In the genomic region with DNA sequence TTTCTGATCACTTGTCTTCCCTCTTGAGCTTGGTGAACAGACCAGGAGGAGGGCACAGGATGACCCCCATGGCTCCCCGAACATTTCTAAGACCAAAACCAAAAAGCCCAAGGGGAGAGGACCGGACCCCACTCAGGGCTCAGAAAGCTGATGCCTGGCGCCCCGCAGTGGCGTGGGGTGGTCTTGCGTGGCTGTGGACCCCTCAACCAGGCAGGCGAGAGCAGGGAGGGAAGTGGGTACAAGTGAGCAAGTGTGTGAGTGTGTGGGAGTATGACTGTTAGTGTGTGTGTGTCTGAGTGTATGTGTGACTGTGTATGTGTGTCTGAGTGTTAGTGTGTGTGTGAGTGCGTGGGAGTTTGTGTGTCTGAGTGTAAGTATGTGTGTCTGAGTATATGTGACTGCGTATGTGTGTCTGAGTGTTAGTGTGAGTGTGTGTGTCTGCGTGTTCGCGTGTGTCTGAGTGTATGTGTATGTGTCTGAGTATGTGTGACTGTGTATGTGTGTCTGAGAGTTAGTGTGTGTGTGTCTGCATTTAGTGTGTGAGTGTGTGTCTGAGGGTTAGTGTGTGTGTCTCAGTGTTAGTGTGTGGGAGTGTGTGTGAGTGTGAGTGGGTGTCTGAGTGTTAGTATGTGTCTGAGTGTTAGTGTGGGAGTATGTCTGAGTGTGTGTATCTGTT, we compare ENCODE assay signal across 23 cellular contexts. TPM values are rescaled to one million over a fixed set of nuclear protein-coding genes. Genes with fewer than 3 reads are reported as not detected.
DNase-seq lines count a peak whose midpoint lies in the region; ATAC-seq and TF ChIP-seq lines count a peak whose summit lies in the region.
"Had no signal": no experiment of that assay in that cellular context is flagged by ENCODE, and none has a peak within 500 bp of the region (broad histone marks: within the 10 kb centered on the region; RNA-seq: fewer than 3 reads in every experiment).

No MANE protein-coding gene starts in this region.

- H3K27ac ChIP-seq in DND-41 (ENCODE audit: low read length) (no peak overlapping the region), HCT116 (ENCODE audit: low read depth, low read length) (no peak overlapping the region)
- H3K27ac ChIP-seq: foreskin keratinocyte, HL-60, KMS-11, psoas muscle, SK-N-MC, spleen had no signal

- H3K9ac ChIP-seq in DND-41 (ENCODE audit: low read depth, low read length), result no peak overlapping the region
- H3K9ac ChIP-seq in HCT116 (ENCODE audit: low read length), result no peak overlapping the region
- H3K9ac ChIP-seq: KMS-11 had no signal

- no peaks in the 10 kb centered on the region for H3K9me2 ChIP-seq in HCT116 (ENCODE audit: insufficient read depth)

- H4K20me1 ChIP-seq in DND-41 (ENCODE audit: insufficient read depth, low read length) (no peaks in the 10 kb centered on the region), HCT116 (ENCODE audit: insufficient read depth) (no peaks in the 10 kb centered on the region)

- no peak overlapping the region for H3K27ac Mint-ChIP-seq in WTC11
- H3K27ac Mint-ChIP-seq: activated CD4-positive, alpha-beta T cell treated with anti-CD3 and anti-CD28 coated beads, Interleukin-2, amount 10 ng/mL, durations not matched to agents 24 days and 14 days; memory B cell; natural killer cell had no signal

- no peak for TF ChIP-seq POLR2A in HCT116 (IDR thresholded peaks at IDR 0.05; ENCODE audit: borderline replicate concordance, extremely low read depth, insufficient read depth, insufficient read length)

- RAD21 ChIA-PET in HCT116 (lab: Charles Lee; ENCODE audit: low non-redundant PET in 1 of 2, low total read pairs in 2 of 2, uncharacterized antibody in 2 of 2, unreplicated experiment in 2 of 2), result no interaction called here

- peak; percentile 48 for TF ChIP-seq RAD21 in HCT116 (IDR thresholded peaks at IDR 0.05; ENCODE audit: low read depth)

- H2AFZ ChIP-seq in DND-41 (ENCODE audit: low read depth, low read length) (no peak overlapping the region), HCT116 (ENCODE audit: low read depth, low read length, poor library complexity, severe bottlenecking) (no peak overlapping the region)

- H3K9me3 Mint-ChIP-seq in WTC11, result 0 out of 2 replicates have a peak, but pooled peaks cover 1% of the 10 kb centered on the region
- H3K9me3 Mint-ChIP-seq: activated CD4-positive, alpha-beta T cell treated with anti-CD3 and anti-CD28 coated beads, Interleukin-2, amount 10 ng/mL, durations not matched to agents 24 days and 14 days; natural killer cell had no signal

- H3K36me3 ChIP-seq in DND-41 (ENCODE audit: insufficient read depth, low read length) (no peaks in the 10 kb centered on the region), HCT116 (ENCODE audit: control insufficient read depth in 1 of 2, insufficient read depth in 2 of 2, low read length in 2 of 2) (no peaks in the 10 kb centered on the region)
- H3K36me3 ChIP-seq: spleen had no signal

- peak; percentile 53 for TF ChIP-seq CTCF in DND-41 (IDR thresholded peaks at IDR 0.05; ENCODE audit: borderline replicate concordance, extremely low read depth, low read length, poor library complexity, severe bottlenecking)
- TF ChIP-seq CTCF in HCT116 (IDR thresholded peaks at IDR 0.05 in 2 of 3, conservative IDR thresholded peaks at IDR 0.05 in 1 of 3; ENCODE audit: borderline replicate concordance in 1 of 3, insufficient read depth in 1 of 3, low read depth in 2 of 3, low read length in 2 of 3), result peak in 2 of 3 experiments; percentile 10 to 13; a peak in 2 of 6 replicates
- TF ChIP-seq CTCF in WTC11 (IDR thresholded peaks at IDR 0.05), result no peak
- TF ChIP-seq CTCF in fibroblast of villous mesenchyme (IDR thresholded peaks at IDR 0.05; ENCODE audit: insufficient read depth, low read depth, low read length), result peak; percentile 20

- no peaks in the 10 kb centered on the region for H3K36me3 Mint-ChIP-seq in WTC11
- H3K36me3 Mint-ChIP-seq: memory B cell, natural killer cell had no signal

- DNase-seq in DND-41 (no peak), HCT116 (ENCODE audit: low read depth, low spot score) (no peak), WTC11 (ENCODE audit: low spot score) (peak; percentile 27), fibroblast of villous mesenchyme (ENCODE audit: low read depth) (no peak), NK-92 (lab: John Stamatoyannopoulos, UW; ENCODE audit: unreplicated experiment) (no peak)
- DNase-seq: activated CD4-positive, alpha-beta T cell treated with anti-CD3 and anti-CD28 coated beads, Interleukin-2, amount 10 ng/mL, durations not matched to agents 24 days and 14 days; activated gamma-delta T cell treated with Interleukin-2 at 50 U/mL for 16 hours; AML-193; amygdala; foreskin keratinocyte; GOT3; natural killer cell; NCI-H1417; NCI-H82; psoas muscle; spleen had no signal

- H3K27me3 ChIP-seq in DND-41 (ENCODE audit: insufficient read depth, low read length, poor library complexity) (peaks cover 3% of the 10 kb centered on the region), HCT116 (ENCODE audit: insufficient read depth, low read length) (no peaks in the 10 kb centered on the region)
- H3K27me3 ChIP-seq: foreskin keratinocyte had no signal

- H3K4me1 Mint-ChIP-seq in WTC11, result peaks cover 5% of the 10 kb centered on the region
- H3K4me1 Mint-ChIP-seq: activated CD4-positive, alpha-beta T cell treated with anti-CD3 and anti-CD28 coated beads, Interleukin-2, amount 10 ng/mL, durations not matched to agents 24 days and 14 days; memory B cell; natural killer cell had no signal

- no peak overlapping the region for H3K4me2 ChIP-seq in DND-41 (ENCODE audit: insufficient read depth, low read length)
- H3K4me2 ChIP-seq in HCT116 (ENCODE audit: low read length), result no peak overlapping the region
- H3K4me2 ChIP-seq: KMS-11 had no signal

- H3K9me3 ChIP-seq in DND-41 (ENCODE audit: insufficient read depth, low read length, severe bottlenecking) (no peaks in the 10 kb centered on the region), HCT116 (ENCODE audit: control insufficient read depth in 1 of 2, insufficient read depth in 1 of 2, low read depth in 1 of 2, low read length in 2 of 2) (no peaks in the 10 kb centered on the region)
- H3K9me3 ChIP-seq: psoas muscle, spleen had no signal

- POLR2A ChIA-PET in HCT116 (lab: Charles Lee) (no interaction called here), WTC11 (lab: Charles Lee) (no interaction called here)

- H3K79me2 ChIP-seq in DND-41 (ENCODE audit: insufficient read depth, low read length) (no peaks in the 10 kb centered on the region), HCT116 (ENCODE audit: insufficient read depth, low read length) (no peaks in the 10 kb centered on the region)

- intact Hi-C loops in HCT116 (cut with micrococcal nuclease), result no loop called here

- H3K27me3 Mint-ChIP-seq in WTC11 (ENCODE audit: low read depth), result no peaks in the 10 kb centered on the region

- H3K4me1 ChIP-seq in DND-41 (ENCODE audit: insufficient read depth, low read length) (no peaks in the 10 kb centered on the region), HCT116 (ENCODE audit: control insufficient read depth in 1 of 2, insufficient read depth in 2 of 2, low read length in 2 of 2) (no peaks in the 10 kb centered on the region)
- H3K4me1 ChIP-seq: foreskin keratinocyte, spleen had no signal

- no peak for ATAC-seq in DND-41 (ENCODE audit: insufficient read depth, low read depth)
- ATAC-seq in HCT116, result no peak
- no peak for ATAC-seq in WTC11
- ATAC-seq in HG03354 (IDR thresholded peaks at IDR 0.05; ENCODE audit: poor library complexity, severe bottlenecking, unreplicated experiment), result no peak
- no peak for ATAC-seq in GM21423 (IDR thresholded peaks at IDR 0.05; ENCODE audit: unreplicated experiment)
- ATAC-seq in HG03565 (IDR thresholded peaks at IDR 0.05; ENCODE audit: unreplicated experiment), result no peak
- ATAC-seq: foreskin keratinocyte, natural killer cell, psoas muscle had no signal

- no peak overlapping the region for H3K4me3 Mint-ChIP-seq in WTC11
- H3K4me3 Mint-ChIP-seq: activated CD4-positive, alpha-beta T cell treated with anti-CD3 and anti-CD28 coated beads, Interleukin-2, amount 10 ng/mL, durations not matched to agents 24 days and 14 days; memory B cell; natural killer cell had no signal

- H3K4me3 ChIP-seq in DND-41 (ENCODE audit: low read depth in 1 of 2, low read length in 2 of 2) (no peak overlapping the region), HCT116 (replicated peaks in 1 of 2; ENCODE audit: low read depth in 1 of 2, low read length in 2 of 2) (no peak overlapping the region), fibroblast of villous mesenchyme (ENCODE audit: low read depth, low read length) (no peak overlapping the region)
- H3K4me3 ChIP-seq: psoas muscle, SK-N-MC, spleen had no signal

- no TSS peak for BruUV-seq in HCT116 (replicated peaks; lab: Mats Ljungman, UMichigan)

- CTCF ChIA-PET in HCT116 (lab: Charles Lee) (no interaction called here), WTC11 (lab: Charles Lee) (interaction anchor here (1.0 to 1.8 kb wide), 2 partner anchors 33 to 74 kb away, joined by 3 to 4 read pairs; no protein-coding TSS in a partner anchor)

TF ChIP-seq in HCT116, 20 proteins besides CTCF, POLR2A, EP300 and RAD21 (continues in another document):
- TF ChIP-seq ELF1 (IDR thresholded peaks at IDR 0.05; ENCODE audit: borderline replicate concordance, low read depth) (no peak), JUND (IDR thresholded peaks at IDR 0.05) (no peak), FOSL1 (IDR thresholded peaks at IDR 0.05; ENCODE audit: low read depth) (no peak), SP1 (IDR thresholded peaks at IDR 0.05; ENCODE audit: low read depth) (no peak), CBX3 (IDR thresholded peaks at IDR 0.05; ENCODE audit: low read depth) (no peak)

RNA-seq across cellular contexts. Expression of a gene that starts 34.0 kb away (rescaled TPM):
- total RNA-seq in HCT116 (2021; ENCODE audit: unreplicated experiment), result 54.7 TPM
- polyA plus RNA-seq in HCT116 (2012), result 38.7 and 45.5 TPM in 2 replicates
- 32.3 to 41.2 TPM (median 40.1 TPM) in 3 replicates for total RNA-seq in WTC11 (2021)
- total RNA-seq in fibroblast of villous mesenchyme, result 389 and 403 TPM in 2 replicates
